Comparison of ENCODE assay signal across 1 cellular context in genomic region chr2:74460231-74460630, GRCh38.
TF ChIP-seq lines count a peak whose summit lies in the region.

No MANE protein-coding gene starts in this region.

TF ChIP-seq in K562, 482 proteins besides CTCF, POLR2A, EP300 and RAD21:
- TF ChIP-seq POLR2B (IDR thresholded peaks at IDR 0.05; ENCODE audit: low read depth, partially characterized antibody): peak; percentile 5
TF ChIP-seq in K562: peak in this region for 1; not testable (repeated sequence) for 481.
